ENCODE assay signal across 13 cellular contexts in the genomic region with DNA sequence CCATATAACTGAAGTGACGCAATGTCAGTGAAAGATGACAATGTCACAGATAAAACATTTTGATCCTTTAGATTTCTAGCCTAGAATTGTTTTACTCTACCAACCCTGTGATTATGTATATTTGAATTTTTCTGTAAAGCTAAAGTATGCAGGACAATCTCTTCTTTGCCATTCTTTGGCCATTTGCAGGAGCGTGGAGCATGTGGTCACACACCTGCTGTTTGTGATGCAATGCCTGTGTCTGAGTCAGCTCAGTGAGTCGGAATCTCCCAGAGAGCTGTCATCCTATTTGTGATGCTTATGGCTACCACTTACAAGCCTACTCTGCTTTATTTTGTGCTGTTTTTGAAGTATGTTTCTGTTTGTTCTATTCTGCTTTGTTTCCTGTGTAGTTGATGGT.
DNase-seq lines count a peak whose midpoint lies in the region; ATAC-seq and TF ChIP-seq lines count a peak whose summit lies in the region.
"Had no signal": no experiment of that assay in that cellular context is flagged by ENCODE, and none has a peak within 500 bp of the region (broad histone marks: within the 10 kb centered on the region; RNA-seq: fewer than 3 reads in every experiment).

No MANE protein-coding gene starts in this region.

- no peak for ATAC-seq in PC-3
- ATAC-seq in CD4-positive, alpha-beta T cell (ENCODE audit: poor library complexity), result no peak

- H3K27me3 ChIP-seq in PC-3 (ENCODE audit: low read length) (no peaks in the 10 kb centered on the region), smooth muscle cell (ENCODE audit: low read depth) (no peaks in the 10 kb centered on the region), esophagus squamous epithelium (no peaks in the 10 kb centered on the region)
- no peaks in the 10 kb centered on the region for H3K27me3 ChIP-seq in CD4-positive, alpha-beta T cell (ENCODE audit: control insufficient read depth, insufficient read depth, low read length)

- H2AFZ ChIP-seq in PC-3 (ENCODE audit: low read length) (no peak overlapping the region), smooth muscle cell (ENCODE audit: low read depth) (no peak overlapping the region)

- DNase-seq in activated CD4-positive, alpha-beta T cell treated with anti-CD3 and anti-CD28 coated beads for 48 hours, result peak; percentile 2
- DNase-seq in activated CD4-positive, alpha-beta T cell treated with anti-CD3 and anti-CD28 coated beads, Interleukin-2, amount 10 ng/mL, durations not matched to agents 7 days and 5 days, result no peak
- DNase-seq in PC-3 (peak; percentile 23), epithelial cell of proximal tubule (ENCODE audit: low read depth) (peak; percentile 59), smooth muscle cell (lab: John Stamatoyannopoulos, UW; ENCODE audit: unreplicated experiment) (no peak), esophagus squamous epithelium (lab: John Stamatoyannopoulos, UW) (no peak), NCI-H2227 treated with DMSO at 0.1 percent for 48 hours (lab: John Stamatoyannopoulos, UW) (no peak)
- no peak for DNase-seq in CD4-positive, alpha-beta T cell
- DNase-seq: NCI-H2081, nucleus accumbens, SK-N-SH, substantia nigra had no signal

- TF ChIP-seq POLR2A in esophagus squamous epithelium (IDR thresholded peaks at IDR 0.05), result no peak

- H3K4me2 ChIP-seq in PC-3 (ENCODE audit: low read length) (no peak overlapping the region), smooth muscle cell (no peak overlapping the region)
- H3K4me2 ChIP-seq: SK-N-SH had no signal

- no peaks in the 10 kb centered on the region for H3K36me3 ChIP-seq in PC-3 (ENCODE audit: low read depth, low read length)
- H3K36me3 ChIP-seq in smooth muscle cell (ENCODE audit: low read depth), result no peaks in the 10 kb centered on the region
- H3K36me3 ChIP-seq in esophagus squamous epithelium, result no peaks in the 10 kb centered on the region

- H3F3A ChIP-seq in PC-3 (ENCODE audit: low read length, unreplicated experiment) (no peaks in the 10 kb centered on the region), smooth muscle cell (ENCODE audit: low read depth) (no peaks in the 10 kb centered on the region)

- H3K4me3 Mint-ChIP-seq in activated CD4-positive, alpha-beta T cell treated with anti-CD3 and anti-CD28 coated beads, Interleukin-2, amount 10 ng/mL, durations not matched to agents 7 days and 5 days, result no peak overlapping the region
- H3K4me3 Mint-ChIP-seq in CD4-positive, alpha-beta T cell, result no peak overlapping the region

- H3K9ac ChIP-seq in PC-3 (ENCODE audit: low read length) (no peak overlapping the region), smooth muscle cell (ENCODE audit: low read depth) (no peak overlapping the region)
- H3K9ac ChIP-seq: SK-N-SH had no signal

- no peak overlapping the region for H3K27ac Mint-ChIP-seq in activated CD4-positive, alpha-beta T cell treated with anti-CD3 and anti-CD28 coated beads, Interleukin-2, amount 10 ng/mL, durations not matched to agents 7 days and 5 days
- no peak overlapping the region for H3K27ac Mint-ChIP-seq in CD4-positive, alpha-beta T cell

- TF ChIP-seq CTCF in PC-3 (conservative IDR thresholded peaks at IDR 0.05; ENCODE audit: low read depth, low read length) (no peak), epithelial cell of proximal tubule (conservative IDR thresholded peaks at IDR 0.05; ENCODE audit: low read depth, low read length) (no peak), smooth muscle cell (IDR thresholded peaks at IDR 0.05; ENCODE audit: borderline replicate concordance, insufficient read depth, poor library complexity, severe bottlenecking) (no peak), esophagus squamous epithelium (IDR thresholded peaks at IDR 0.05) (no peak)
- no peak for TF ChIP-seq CTCF in CD4-positive, alpha-beta T cell (IDR thresholded peaks at IDR 0.05)

- POLR2A ChIA-PET in activated CD4-positive, alpha-beta T cell treated with anti-CD3 and anti-CD28 coated beads, Interleukin-2, amount 10 ng/mL, durations not matched to agents 7 days and 5 days (lab: Charles Lee), result no interaction called here
- POLR2A ChIA-PET in PC-3 (lab: Charles Lee; ENCODE audit: unreplicated experiment), result no interaction called here
- POLR2A ChIA-PET in CD4-positive, alpha-beta T cell (lab: Charles Lee), result interaction anchor here (0.8 kb wide), 1 partner anchor 15 kb away, joined by 4 read pairs; no protein-coding TSS in a partner anchor

- H3K79me2 ChIP-seq in PC-3 (ENCODE audit: low read length) (no peaks in the 10 kb centered on the region), smooth muscle cell (ENCODE audit: low read depth) (no peaks in the 10 kb centered on the region)

- intact Hi-C loops in PC-3 (cut with micrococcal nuclease), result no loop called here
- intact Hi-C loops in esophagus squamous epithelium (cut with DNase I), result no loop called here
- intact Hi-C loops in CD4-positive, alpha-beta T cell (cut with DNase I, micrococcal nuclease), result no loop called here

- H4K20me1 ChIP-seq in PC-3 (ENCODE audit: low read length), result no peaks in the 10 kb centered on the region
- no peaks in the 10 kb centered on the region for H4K20me1 ChIP-seq in smooth muscle cell (ENCODE audit: low read depth)

- H3K27me3 Mint-ChIP-seq in activated CD4-positive, alpha-beta T cell treated with anti-CD3 and anti-CD28 coated beads, Interleukin-2, amount 10 ng/mL, durations not matched to agents 7 days and 5 days, result no peaks in the 10 kb centered on the region
- H3K27me3 Mint-ChIP-seq in CD4-positive, alpha-beta T cell, result no peaks in the 10 kb centered on the region

- no TSS peak for BruUV-seq in PC-3 (replicated peaks; lab: Mats Ljungman, UMichigan)

- CTCF ChIA-PET in activated CD4-positive, alpha-beta T cell treated with anti-CD3 and anti-CD28 coated beads, Interleukin-2, amount 10 ng/mL, durations not matched to agents 7 days and 5 days (lab: Charles Lee), result no interaction called here
- CTCF ChIA-PET in PC-3 (lab: Charles Lee), result no interaction called here
- CTCF ChIA-PET in CD4-positive, alpha-beta T cell (lab: Charles Lee), result no interaction called here

- WGBS in smooth muscle cell (ENCODE audit: low lambda C conversion rate), result 62% methylated on average over 3 of the region's 3 CpGs
- WGBS in esophagus squamous epithelium, 2 donors, result 50 to 61% methylated on average over 3 of the region's 3 CpGs

- H3K9me3 ChIP-seq in PC-3 (ENCODE audit: low read length) (no peaks in the 10 kb centered on the region), smooth muscle cell (replicated peaks; ENCODE audit: low read depth) (no peaks in the 10 kb centered on the region), esophagus squamous epithelium (no peaks in the 10 kb centered on the region)
- H3K9me3 ChIP-seq in CD4-positive, alpha-beta T cell (ENCODE audit: control insufficient read depth, low read length), result no peaks in the 10 kb centered on the region
- H3K9me3 ChIP-seq: SK-N-SH had no signal

- no peak overlapping the region for H3K27ac ChIP-seq in PC-3 (ENCODE audit: low read length)
- peak overlapping the region; percentile 48 for H3K27ac ChIP-seq in smooth muscle cell (ENCODE audit: low read depth)
- no peak overlapping the region for H3K27ac ChIP-seq in esophagus squamous epithelium
- H3K27ac ChIP-seq in CD4-positive, alpha-beta T cell (ENCODE audit: low read depth, low read length), result no peak overlapping the region
- H3K27ac ChIP-seq: coronary artery had no signal

- H3K4me3 ChIP-seq in PC-3 (ENCODE audit: low read length) (no peak overlapping the region), epithelial cell of proximal tubule (ENCODE audit: low read depth, low read length) (no peak overlapping the region), smooth muscle cell (no peak overlapping the region), esophagus squamous epithelium (no peak overlapping the region)
- H3K4me3 ChIP-seq: coronary artery had no signal

- H3K36me3 Mint-ChIP-seq in activated CD4-positive, alpha-beta T cell treated with anti-CD3 and anti-CD28 coated beads, Interleukin-2, amount 10 ng/mL, durations not matched to agents 7 days and 5 days (ENCODE audit: low read depth), result no peaks in the 10 kb centered on the region
- H3K36me3 Mint-ChIP-seq in CD4-positive, alpha-beta T cell (ENCODE audit: low read depth), result no peaks in the 10 kb centered on the region

- H3K9me3 Mint-ChIP-seq in activated CD4-positive, alpha-beta T cell treated with anti-CD3 and anti-CD28 coated beads, Interleukin-2, amount 10 ng/mL, durations not matched to agents 7 days and 5 days, result no peaks in the 10 kb centered on the region
- peaks cover 5% of the 10 kb centered on the region for H3K9me3 Mint-ChIP-seq in CD4-positive, alpha-beta T cell

- H3K4me1 Mint-ChIP-seq in activated CD4-positive, alpha-beta T cell treated with anti-CD3 and anti-CD28 coated beads, Interleukin-2, amount 10 ng/mL, durations not matched to agents 7 days and 5 days, result no peaks in the 10 kb centered on the region
- H3K4me1 Mint-ChIP-seq in CD4-positive, alpha-beta T cell (ENCODE audit: low read depth), result no peaks in the 10 kb centered on the region

- H3K9me2 ChIP-seq in PC-3 (replicated peaks; ENCODE audit: low read length), result no peaks in the 10 kb centered on the region
- H3K9me2 ChIP-seq: SK-N-SH had no signal

- H3K4me1 ChIP-seq in PC-3 (ENCODE audit: insufficient read depth, low read length) (no peaks in the 10 kb centered on the region), smooth muscle cell (ENCODE audit: low read depth) (no peaks in the 10 kb centered on the region), esophagus squamous epithelium (no peaks in the 10 kb centered on the region)

Comparison
In these comparisons a context has a peak if more than half of its experiments do, and no peak if none do; other contexts are left out.
1. DNase-seq: peak in activated CD4-positive, alpha-beta T cell treated with anti-CD3 and anti-CD28 coated beads for 48 hours (single experiment), PC-3 (single experiment) and epithelial cell of proximal tubule (single experiment); none in activated CD4-positive, alpha-beta T cell treated with anti-CD3 and anti-CD28 coated beads, Interleukin-2, amount 10 ng/mL, durations not matched to agents 7 days and 5 days (single experiment), smooth muscle cell (single experiment), esophagus squamous epithelium (single experiment), NCI-H2227 treated with DMSO at 0.1 percent for 48 hours (single experiment) and CD4-positive, alpha-beta T cell (0 of 10).